In genomic region chr2:165682546-165682945, GRCh38 we compare ENCODE assay signal across 21 cellular contexts.
A peak's percentile ranks its signal among the peaks of the same experiment; 100 is the strongest.
DNase-seq lines count a peak whose midpoint lies in the region; ATAC-seq and TF ChIP-seq lines count a peak whose summit lies in the region.
"Had no signal": no experiment of that assay in that cellular context is flagged by ENCODE, and none has a peak within 500 bp of the region (broad histone marks: within the 10 kb centered on the region; RNA-seq: fewer than 3 reads in every experiment).

No MANE protein-coding gene starts in this region.

- no peak overlapping the region for H3K14ac ChIP-seq in H9 (ENCODE audit: insufficient read depth, low read length)

- no peak overlapping the region for H3K56ac ChIP-seq in H9 (ENCODE audit: insufficient read length, low read depth, low read length)

- no peak overlapping the region for H2BK5ac ChIP-seq in H9 (ENCODE audit: insufficient read length, low read length)

- no peak overlapping the region for H3K18ac ChIP-seq in H9 (ENCODE audit: insufficient read length, low read depth, low read length)

- intact Hi-C loops in right cardiac atrium (cut with DNase I) (no loop called here), transverse colon (cut with DNase I; ENCODE audit: low total_unique reads) (no loop called here)

- no peaks in the 10 kb centered on the region for H3K27me3 Mint-ChIP-seq in H9 (ENCODE audit: low read depth)
- H3K27me3 Mint-ChIP-seq in chondrocyte (ENCODE audit: low read depth) = no peaks in the 10 kb centered on the region
- H3K27me3 Mint-ChIP-seq: activated B cell treated with CpG ODN at 0.5 μM for 24 hours; dendritic cell treated with granulocyte-macrophage colony-stimulating factor and Interleukin-4, amounts not matched to agents 40 ng/mL and 50 ng/mL, for 4 days had no signal

- no peak overlapping the region for H4K8ac ChIP-seq in H9 (replicated peaks; ENCODE audit: insufficient read length, low read depth, low read length)

- H3K79me1 ChIP-seq in H9 (ENCODE audit: insufficient read depth, low read depth, low read length, poor library complexity, severe bottlenecking) = no peaks in the 10 kb centered on the region

- H3K4ac ChIP-seq in H9 (ENCODE audit: low read depth, low read length) = no peak overlapping the region

- H3T11ph ChIP-seq in H9 (ENCODE audit: low read length) = no peak overlapping the region

- no peaks in the 10 kb centered on the region for H4K20me1 ChIP-seq in H9 (ENCODE audit: control insufficient read depth, insufficient read depth, insufficient read length)

- no peak overlapping the region for H3K23ac ChIP-seq in H9 (ENCODE audit: insufficient read length, low read depth, low read length)

- H2BK120ac ChIP-seq in H9 (ENCODE audit: low read depth, low read length, poor library complexity, severe bottlenecking) = no peak overlapping the region

- no peak overlapping the region for H4K5ac ChIP-seq in H9 (ENCODE audit: insufficient read length, low read depth, low read length)

- H4K91ac ChIP-seq in H9 (ENCODE audit: insufficient read length, low read depth, low read length) = no peak overlapping the region

- H3K27me3 ChIP-seq in H9 (ENCODE audit: insufficient read depth, low read length) (no peaks in the 10 kb centered on the region), right cardiac atrium (ENCODE audit: control insufficient read depth, insufficient read depth) (no peaks in the 10 kb centered on the region), skeletal muscle tissue (ENCODE audit: control insufficient read depth in 3 of 3, insufficient read depth in 3 of 3, low read length in 3 of 3) (no peaks in the 10 kb centered on the region), transverse colon (no peaks in the 10 kb centered on the region)
- H3K27me3 ChIP-seq: ovary had no signal

- H3K23me2 ChIP-seq in H9 (ENCODE audit: insufficient read length, low read depth, low read length, poor library complexity, severe bottlenecking) = no peaks in the 10 kb centered on the region

- no peak overlapping the region for H2BK12ac ChIP-seq in H9 (ENCODE audit: insufficient read length, low read depth, low read length)

- H3K27ac Mint-ChIP-seq in H9 = peak overlapping the region in 2 of 3 experiments; percentile 11 to 43; a peak in 3 of 7 replicates
- H3K27ac Mint-ChIP-seq in chondrocyte (ENCODE audit: unreplicated experiment) = peak overlapping the region; percentile 80
- H3K27ac Mint-ChIP-seq: activated B cell treated with CpG ODN at 0.5 μM for 24 hours; activated CD4-positive, alpha-beta memory T cell treated with anti-CD3 and anti-CD28 coated beads, Interleukin-2, amount 10 ng/mL, durations not matched to agents 7 days and 5 days; activated naive CD4-positive, alpha-beta T cell treated with anti-CD3 and anti-CD28 coated beads for 36 hours; CD4-positive, CD25-positive, alpha-beta regulatory T cell; dendritic cell treated with granulocyte-macrophage colony-stimulating factor and Interleukin-4, amounts not matched to agents 40 ng/mL and 50 ng/mL, for 4 days had no signal

- H2AK5ac ChIP-seq in H9 (ENCODE audit: insufficient read length, low read length) = no peak overlapping the region

- H3K27ac ChIP-seq in H9 (ENCODE audit: insufficient read length, low read depth, low read length) (no peak overlapping the region), right cardiac atrium (ENCODE audit: low read length) (no peak overlapping the region), skeletal muscle tissue (ENCODE audit: low read depth, low read length) (peak overlapping the region; percentile 55), transverse colon (no peak overlapping the region)
- H3K27ac ChIP-seq: epithelial cell of prostate, SK-N-MC had no signal

- no CpG with 5 or more reads among the region's 1 CpG for WGBS in H9 (ENCODE audit: extremely low coverage, insufficient read length, low lambda C conversion rate)
- 22% methylated on average over 1 of the region's 1 CpG for WGBS in right cardiac atrium
- WGBS in transverse colon (ENCODE audit: low coverage in 1 of 2), 2 donors = 77 to 79% methylated on average over 1 of the region's 1 CpG

- no peak overlapping the region for H2BK15ac ChIP-seq in H9 (ENCODE audit: low read depth, low read length)

- H3K4me3 Mint-ChIP-seq in H9 (no peak overlapping the region), chondrocyte (ENCODE audit: unreplicated experiment) (no peak overlapping the region)
- H3K4me3 Mint-ChIP-seq: activated B cell treated with CpG ODN at 0.5 μM for 24 hours; activated CD4-positive, alpha-beta memory T cell treated with anti-CD3 and anti-CD28 coated beads, Interleukin-2, amount 10 ng/mL, durations not matched to agents 7 days and 5 days; activated naive CD4-positive, alpha-beta T cell treated with anti-CD3 and anti-CD28 coated beads for 36 hours; CD4-positive, CD25-positive, alpha-beta regulatory T cell; dendritic cell treated with granulocyte-macrophage colony-stimulating factor and Interleukin-4, amounts not matched to agents 40 ng/mL and 50 ng/mL, for 4 days had no signal

- H2AFZ ChIP-seq in H9 (ENCODE audit: low read length) = no peak overlapping the region

- TF ChIP-seq POLR2A in transverse colon (IDR thresholded peaks at IDR 0.05) = no peak

- H3K9ac ChIP-seq in H9 (ENCODE audit: extremely low read depth, insufficient read length, low read length) (no peak overlapping the region), skeletal muscle tissue (ENCODE audit: low read depth in 1 of 3, low read length in 3 of 3) (no peak overlapping the region)

- no peaks in the 10 kb centered on the region for H3K36me3 ChIP-seq in skeletal muscle tissue (ENCODE audit: control insufficient read depth in 3 of 3, insufficient read depth in 3 of 3, low read length in 3 of 3)
- H3K36me3 ChIP-seq in transverse colon = no peaks in the 10 kb centered on the region
- H3K36me3 ChIP-seq: MG63, ovary had no signal

- H3K4me1 Mint-ChIP-seq in H9 (peaks cover 24 to 30% of the 10 kb centered on the region in 2 experiments), chondrocyte (ENCODE audit: low read depth) (peaks cover 31% of the 10 kb centered on the region)
- H3K4me1 Mint-ChIP-seq: activated B cell treated with CpG ODN at 0.5 μM for 24 hours; activated CD4-positive, alpha-beta memory T cell treated with anti-CD3 and anti-CD28 coated beads, Interleukin-2, amount 10 ng/mL, durations not matched to agents 7 days and 5 days; CD4-positive, CD25-positive, alpha-beta regulatory T cell had no signal

- no peak for TF ChIP-seq CTCF in H9 (conservative IDR thresholded peaks at IDR 0.05)
- no peak for TF ChIP-seq CTCF in chondrocyte (IDR thresholded peaks at IDR 0.05)
- TF ChIP-seq CTCF in transverse colon (IDR thresholded peaks at IDR 0.05) = no peak

- TF ChIP-seq EP300 in transverse colon (IDR thresholded peaks at IDR 0.05; ENCODE audit: low read depth) = no peak

- no peak overlapping the region for H3K4me3 ChIP-seq in right cardiac atrium (ENCODE audit: low read length)
- H3K4me3 ChIP-seq in skeletal muscle tissue (ENCODE audit: low read length in 3 of 3) = no peak overlapping the region
- no peak overlapping the region for H3K4me3 ChIP-seq in transverse colon
- H3K4me3 ChIP-seq: MG63, ovary, SK-N-MC had no signal

- in situ Hi-C loops in transverse colon (cut with MboI; ENCODE audit: low pct_ligation_motif_present in 1 of 4, low pct_unique_long_range_greater_than_20kb in 1 of 4, low sequenced_read_pairs in 3 of 4) = loop anchor here in 2 of 4 donors (25.0 kb wide), 2 partner anchors 270 to 295 kb away; no protein-coding TSS in a partner anchor

- no peak for DNase-seq in H9
- DNase-seq in chondrocyte (ENCODE audit: low spot score) = no peak
- no peak for DNase-seq in right cardiac atrium
- DNase-seq in transverse colon = no peak
- no peak for DNase-seq in NCI-H187 (lab: John Stamatoyannopoulos, UW)
- DNase-seq in effector CD8-positive, alpha-beta T cell (lab: John Stamatoyannopoulos, UW) = no peak
- no peak for DNase-seq in activated effector memory CD4-positive, alpha-beta T cell treated with anti-CD3 and anti-CD28 coated beads, Interleukin-2, amount 50 U/mL, for 16 hours
- DNase-seq: activated B cell treated with CpG ODN at 0.5 μM for 24 hours; activated CD4-positive, alpha-beta memory T cell treated with anti-CD3 and anti-CD28 coated beads, Interleukin-2, amount 10 ng/mL, durations not matched to agents 7 days and 5 days; activated naive CD4-positive, alpha-beta T cell treated with anti-CD3 and anti-CD28 coated beads for 36 hours; CD4-positive, CD25-positive, alpha-beta regulatory T cell; HCEC 1CT; MG63; NCI-H446; ovary; small intestine; stimulated activated CD4-positive, alpha-beta T cell treated with anti-CD3 and anti-CD28 coated beads, Interleukin-4, amount 100 ng/mL, for 24 hours had no signal

- H3K36me3 Mint-ChIP-seq in H9 (ENCODE audit: insufficient read depth in 1 of 3, low read depth in 3 of 3) (peaks cover 8 to 16% (median 14%) of the 10 kb centered on the region in 3 experiments; a peak in 6 of 7 replicates), chondrocyte (ENCODE audit: low read depth) (peaks cover 14% of the 10 kb centered on the region)
- H3K36me3 Mint-ChIP-seq: CD4-positive, CD25-positive, alpha-beta regulatory T cell had no signal

- ATAC-seq in right cardiac atrium = peak; percentile 45 to 82

- no peaks in the 10 kb centered on the region for H3K9me3 ChIP-seq in H9 (ENCODE audit: control insufficient read depth, low read depth, low read length)
- no peaks in the 10 kb centered on the region for H3K9me3 ChIP-seq in right cardiac atrium (ENCODE audit: control insufficient read depth, low read length)
- no peaks in the 10 kb centered on the region for H3K9me3 ChIP-seq in skeletal muscle tissue (ENCODE audit: control insufficient read depth in 3 of 3, low read length in 3 of 3)
- H3K9me3 ChIP-seq in transverse colon = no peaks in the 10 kb centered on the region
- H3K9me3 ChIP-seq: MG63, ovary had no signal

- H3K9me3 Mint-ChIP-seq in H9 (no peaks in the 10 kb centered on the region), chondrocyte (ENCODE audit: low read depth) (no peaks in the 10 kb centered on the region)
- H3K9me3 Mint-ChIP-seq: activated B cell treated with CpG ODN at 0.5 μM for 24 hours; activated CD4-positive, alpha-beta memory T cell treated with anti-CD3 and anti-CD28 coated beads, Interleukin-2, amount 10 ng/mL, durations not matched to agents 7 days and 5 days; activated naive CD4-positive, alpha-beta T cell treated with anti-CD3 and anti-CD28 coated beads for 36 hours; dendritic cell treated with granulocyte-macrophage colony-stimulating factor and Interleukin-4, amounts not matched to agents 40 ng/mL and 50 ng/mL, for 4 days had no signal

- no peaks in the 10 kb centered on the region for H3K79me2 ChIP-seq in H9 (ENCODE audit: insufficient read depth, low read length)

- H3K4me2 ChIP-seq in H9 (ENCODE audit: insufficient read depth, insufficient read length, low read length) = no peak overlapping the region

- H3K4me1 ChIP-seq in H9 (ENCODE audit: insufficient read depth, low read length) = peaks cover 3% of the 10 kb centered on the region; the same call in 1 of the 2 replicates
- H3K4me1 ChIP-seq in right cardiac atrium (ENCODE audit: control insufficient read depth, insufficient read depth, low read length) = peaks cover 4% of the 10 kb centered on the region
- peaks cover 0 to 5% (median 0%) of the 10 kb centered on the region in 3 donors for H3K4me1 ChIP-seq in skeletal muscle tissue (ENCODE audit: control insufficient read depth in 3 of 3, insufficient read depth in 3 of 3, low read length in 3 of 3)
- H3K4me1 ChIP-seq in transverse colon = no peaks in the 10 kb centered on the region

- no peak overlapping the region for H2BK20ac ChIP-seq in H9 (ENCODE audit: low read depth, low read length, poor library complexity, severe bottlenecking)
